In genomic region chr3:118987466-118987865, GRCh38 we compare ENCODE assay signal across 12 cellular contexts. TPM values are rescaled to one million over a fixed set of nuclear protein-coding genes. Genes with fewer than 3 reads are reported as not detected.
A peak's percentile ranks its signal among the peaks of the same experiment; 100 is the strongest.
DNase-seq lines count a peak whose midpoint lies in the region; ATAC-seq, FAIRE-seq and TF ChIP-seq lines count a peak whose summit lies in the region.
"Had no signal": no experiment of that assay in that cellular context is flagged by ENCODE, and none has a peak within 500 bp of the region (broad histone marks: within the 10 kb centered on the region; RNA-seq: fewer than 3 reads in every experiment).

No MANE protein-coding gene starts in this region.

- H3K79me2 ChIP-seq in SK-N-SH (ENCODE audit: insufficient read depth) = no peaks in the 10 kb centered on the region

- no peak for TF ChIP-seq POLR2A in gastroesophageal sphincter (IDR thresholded peaks at IDR 0.05)

- no peak for FAIRE-seq in pancreas (lab: Jason Lieb, UNC)

- H3K4me3 ChIP-seq in gastroesophageal sphincter (no peak overlapping the region), pancreas (no peak overlapping the region), SK-N-SH (ENCODE audit: low read depth in 2 of 2, low read length in 1 of 2) (no peak overlapping the region)
- H3K4me3 ChIP-seq: suprapubic skin had no signal

- H3K9me3 ChIP-seq in gastroesophageal sphincter (no peaks in the 10 kb centered on the region), pancreas (no peaks in the 10 kb centered on the region), SK-N-SH (no peaks in the 10 kb centered on the region)
- H3K9me3 ChIP-seq: suprapubic skin had no signal

- WGBS in gastroesophageal sphincter (ENCODE audit: low coverage in 1 of 2), 2 donors = 11% methylated on average over 1 to 2 of the region's 2 CpGs
- 3% methylated on average over 2 of the region's 2 CpGs for WGBS in pancreas, 2 donors
- 8% methylated on average over 2 of the region's 2 CpGs for WGBS in SK-N-SH (ENCODE audit: low lambda C conversion rate)

- no peaks in the 10 kb centered on the region for H4K20me1 ChIP-seq in SK-N-SH (ENCODE audit: insufficient read depth)

- TF ChIP-seq EP300 in gastroesophageal sphincter (IDR thresholded peaks at IDR 0.05) (no peak), SK-N-SH (IDR thresholded peaks at IDR 0.05; ENCODE audit: borderline replicate concordance in 1 of 2, low read depth in 1 of 2, low read length in 1 of 2) (no peak)

- TF ChIP-seq CTCF in gastroesophageal sphincter (IDR thresholded peaks at IDR 0.05) = no peak
- TF ChIP-seq CTCF in pancreas (IDR thresholded peaks at IDR 0.05) = no peak
- TF ChIP-seq CTCF in SK-N-SH (IDR thresholded peaks at IDR 0.05) = no peak

- H3K4me1 Mint-ChIP-seq in activated CD8-positive, alpha-beta memory T cell treated with anti-CD3 and anti-CD28 coated beads, Interleukin-2, amount 10 ng/mL, durations not matched to agents 7 days and 5 days = peaks cover 7% of the 10 kb centered on the region

- no peaks in the 10 kb centered on the region for H3K9me2 ChIP-seq in SK-N-SH

- no peak overlapping the region for H3K4me2 ChIP-seq in SK-N-SH

- H3K4me1 ChIP-seq in gastroesophageal sphincter (peaks cover 5 to 72% (median 25%) of the 10 kb centered on the region in 3 donors), pancreas (peaks cover 22 to 26% (median 23%) of the 10 kb centered on the region in 3 donors), SK-N-SH (ENCODE audit: control insufficient read depth in 1 of 2, insufficient read depth in 2 of 2, low read depth in 1 of 2, low read length in 1 of 2) (peaks cover 0 to 4% of the 10 kb centered on the region in 2 experiments; a peak in 2 of 4 replicates)
- H3K4me1 ChIP-seq: suprapubic skin had no signal

- H3K27ac Mint-ChIP-seq in activated CD8-positive, alpha-beta memory T cell treated with anti-CD3 and anti-CD28 coated beads, Interleukin-2, amount 10 ng/mL, durations not matched to agents 7 days and 5 days = no peak overlapping the region
- H3K27ac Mint-ChIP-seq: T-helper 1 cell treated with Interleukin-12 subunit alpha and Interleukin-12 subunit beta and Interleukin-4 antibody, amounts not matched to agents 30 μg/mL and 1 μg/mL, for 36 hours had no signal

- H3K27me3 Mint-ChIP-seq in activated CD8-positive, alpha-beta memory T cell treated with anti-CD3 and anti-CD28 coated beads, Interleukin-2, amount 10 ng/mL, durations not matched to agents 7 days and 5 days = peaks cover 26% of the 10 kb centered on the region

- H3K36me3 ChIP-seq in gastroesophageal sphincter (no peaks in the 10 kb centered on the region), pancreas (no peaks in the 10 kb centered on the region), SK-N-SH (replicated peaks in 1 of 2; ENCODE audit: control insufficient read depth in 1 of 2, insufficient read depth in 2 of 2, low read length in 1 of 2) (no peaks in the 10 kb centered on the region)
- H3K36me3 ChIP-seq: suprapubic skin had no signal

- H3K27ac ChIP-seq in gastroesophageal sphincter (peak overlapping the region; percentile 6 to 76 (median 66)), pancreas (peak overlapping the region in 3 of 4 donors; percentile 20 to 60 (median 42)), SK-N-SH (ENCODE audit: low read depth in 2 of 2, low read length in 1 of 2) (no peak overlapping the region)
- H3K27ac ChIP-seq: suprapubic skin had no signal

- no peak overlapping the region for H3K9ac ChIP-seq in SK-N-SH

- no peak overlapping the region for H3K4me3 Mint-ChIP-seq in activated CD8-positive, alpha-beta memory T cell treated with anti-CD3 and anti-CD28 coated beads, Interleukin-2, amount 10 ng/mL, durations not matched to agents 7 days and 5 days
- H3K4me3 Mint-ChIP-seq: T-helper 1 cell treated with Interleukin-12 subunit alpha and Interleukin-12 subunit beta and Interleukin-4 antibody, amounts not matched to agents 30 μg/mL and 1 μg/mL, for 36 hours had no signal

- intact Hi-C loops in pancreas (cut with DNase I) = no loop called here

- CTCF ChIA-PET in SK-N-SH (lab: Yijun Ruan, JAX) = interaction anchor here (0.8 to 3.0 kb wide), 2 partner anchors 47 to 103 kb away, joined by 3 to 9 read pairs; partner anchors contain the start of gene IGSF11
- CTCF ChIA-PET in activated CD8-positive, alpha-beta memory T cell treated with anti-CD3 and anti-CD28 coated beads, Interleukin-2, amount 10 ng/mL, durations not matched to agents 7 days and 5 days (lab: Charles Lee) = no interaction called here

- no peak overlapping the region for H2AFZ ChIP-seq in SK-N-SH (ENCODE audit: low read depth)

- in situ Hi-C loops in SK-MEL-5 (cut with HindIII; ENCODE audit: low pct_unique_long_range_greater_than_20kb, low sequenced_read_pairs) = no loop called here

- no peaks in the 10 kb centered on the region for H3K36me3 Mint-ChIP-seq in activated CD8-positive, alpha-beta memory T cell treated with anti-CD3 and anti-CD28 coated beads, Interleukin-2, amount 10 ng/mL, durations not matched to agents 7 days and 5 days

- H3F3A ChIP-seq in SK-N-SH (replicated peaks; ENCODE audit: insufficient read depth) = no peaks in the 10 kb centered on the region

- TF ChIP-seq RAD21 in SK-N-SH (IDR thresholded peaks at IDR 0.05; ENCODE audit: low read length) = no peak

- DNase-seq in COLO829 (ENCODE audit: low spot score) (peak; percentile 72), SK-MEL-5 (ENCODE audit: low read depth, low spot score) (peak; percentile 83), pancreas (peak; percentile 78 to 90 (median 83)), NOMO-1 treated with dmso at 0.1 percent for 144 hours (lab: John Stamatoyannopoulos, UW; ENCODE audit: unreplicated experiment) (no peak), SK-N-SH (no peak)
- no peak for DNase-seq in activated CD8-positive, alpha-beta memory T cell treated with anti-CD3 and anti-CD28 coated beads, Interleukin-2, amount 10 ng/mL, durations not matched to agents 7 days and 5 days
- DNase-seq: NCI-H345 had no signal

- no peaks in the 10 kb centered on the region for H3K9me3 Mint-ChIP-seq in activated CD8-positive, alpha-beta memory T cell treated with anti-CD3 and anti-CD28 coated beads, Interleukin-2, amount 10 ng/mL, durations not matched to agents 7 days and 5 days (ENCODE audit: low read depth)
- H3K9me3 Mint-ChIP-seq: T-helper 1 cell treated with Interleukin-12 subunit alpha and Interleukin-12 subunit beta and Interleukin-4 antibody, amounts not matched to agents 30 μg/mL and 1 μg/mL, for 36 hours had no signal

- POLR2A ChIA-PET in SK-N-SH (lab: Yijun Ruan, JAX) = no interaction called here

- peak; percentile 55 for ATAC-seq in gastroesophageal sphincter
- peak; percentile 80 to 92 (median 87) for ATAC-seq in pancreas
- ATAC-seq in GM21515 (IDR thresholded peaks at IDR 0.05; ENCODE audit: unreplicated experiment) = no peak
- ATAC-seq in activated CD8-positive, alpha-beta memory T cell treated with anti-CD3 and anti-CD28 coated beads, Interleukin-2, amount 10 ng/mL, durations not matched to agents 7 days and 5 days = no peak
- ATAC-seq: HCT116 had no signal

- H3K27me3 ChIP-seq in gastroesophageal sphincter (no peaks in the 10 kb centered on the region), pancreas (no peaks in the 10 kb centered on the region), SK-N-SH (ENCODE audit: insufficient read depth) (no peaks in the 10 kb centered on the region)
- H3K27me3 ChIP-seq: suprapubic skin had no signal

TF ChIP-seq in SK-N-SH, 30 proteins besides CTCF, POLR2A, EP300 and RAD21 (continues in another document):
- no peak for TF ChIP-seq MEF2A (IDR thresholded peaks at IDR 0.05; ENCODE audit: borderline replicate concordance, low read depth)
- TF ChIP-seq TAF1 (IDR thresholded peaks at IDR 0.05; ENCODE audit: borderline replicate concordance, low read depth, low read length) = no peak
- TF ChIP-seq, protein P1, sequence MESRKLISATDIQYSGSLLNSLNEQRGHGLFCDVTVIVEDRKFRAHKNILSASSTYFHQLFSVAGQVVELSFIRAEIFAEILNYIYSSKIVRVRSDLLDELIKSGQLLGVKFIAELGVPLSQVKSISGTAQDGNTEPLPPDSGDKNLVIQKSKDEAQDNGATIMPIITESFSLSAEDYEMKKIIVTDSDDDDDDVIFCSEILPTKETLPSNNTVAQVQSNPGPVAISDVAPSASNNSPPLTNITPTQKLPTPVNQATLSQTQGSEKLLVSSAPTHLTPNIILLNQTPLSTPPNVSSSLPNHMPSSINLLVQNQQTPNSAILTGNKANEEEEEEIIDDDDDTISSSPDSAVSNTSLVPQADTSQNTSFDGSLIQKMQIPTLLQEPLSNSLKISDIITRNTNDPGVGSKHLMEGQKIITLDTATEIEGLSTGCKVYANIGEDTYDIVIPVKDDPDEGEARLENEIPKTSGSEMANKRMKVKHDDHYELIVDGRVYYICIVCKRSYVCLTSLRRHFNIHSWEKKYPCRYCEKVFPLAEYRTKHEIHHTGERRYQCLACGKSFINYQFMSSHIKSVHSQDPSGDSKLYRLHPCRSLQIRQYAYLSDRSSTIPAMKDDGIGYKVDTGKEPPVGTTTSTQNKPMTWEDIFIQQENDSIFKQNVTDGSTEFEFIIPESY (IDR thresholded peaks at IDR 0.05; ENCODE audit: borderline replicate concordance, low read depth) = no peak
- TF ChIP-seq, protein P2, sequence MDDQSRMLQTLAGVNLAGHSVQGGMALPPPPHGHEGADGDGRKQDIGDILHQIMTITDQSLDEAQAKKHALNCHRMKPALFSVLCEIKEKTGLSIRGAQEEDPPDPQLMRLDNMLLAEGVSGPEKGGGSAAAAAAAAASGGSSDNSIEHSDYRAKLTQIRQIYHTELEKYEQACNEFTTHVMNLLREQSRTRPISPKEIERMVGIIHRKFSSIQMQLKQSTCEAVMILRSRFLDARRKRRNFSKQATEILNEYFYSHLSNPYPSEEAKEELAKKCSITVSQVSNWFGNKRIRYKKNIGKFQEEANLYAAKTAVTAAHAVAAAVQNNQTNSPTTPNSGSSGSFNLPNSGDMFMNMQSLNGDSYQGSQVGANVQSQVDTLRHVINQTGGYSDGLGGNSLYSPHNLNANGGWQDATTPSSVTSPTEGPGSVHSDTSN (IDR thresholded peaks at IDR 0.05) = no peak
- no peak for TF ChIP-seq JUND (IDR thresholded peaks at IDR 0.05)
- TF ChIP-seq NRF1 (IDR thresholded peaks at IDR 0.05; ENCODE audit: low read depth, low read length) = no peak

RNA-seq across cellular contexts. Expression of gene IGSF11, which starts 47.2 kb away (rescaled TPM):
- total RNA-seq in SK-MEL-5 (2014; rRNA removed; shearing (Covaris generic)) = 64.6 and 66.5 TPM in 2 replicates
- polyA plus RNA-seq in SK-MEL-5 (2015; cell fraction: cytosol; rRNA removed) = 61.6 and 81.2 TPM in 2 replicates
- polyA plus RNA-seq in SK-MEL-5 (2015; cell fraction: nucleus; rRNA removed) = 86.2 and 87.0 TPM in 2 replicates
- total RNA-seq in gastroesophageal sphincter (10 to 100 TPM in 1 of 4 donors, 1 to 10 TPM in 3; 2.0 to 20.2 (median 6.1) TPM), pancreas (1 to 10 TPM; 1.5 to 6.4 (median 3.3) TPM)
- polyA plus RNA-seq in pancreas (1 to 10 TPM; 2.1 to 6.2 TPM), SK-N-SH (2012; rRNA removed) (0.07 and 0.08 TPM in 2 replicates)
- 0.08 and 0.13 TPM in 2 replicates for polyA plus RNA-seq in SK-N-SH (2012; cell fraction: cytosol; rRNA removed)
- polyA plus RNA-seq in SK-N-SH (2012; cell fraction: nucleus; rRNA removed) = 0.15 and 0.27 TPM in 2 replicates
- not detected for total RNA-seq in activated CD8-positive, alpha-beta memory T cell treated with anti-CD3 and anti-CD28 coated beads, Interleukin-2, amount 10 ng/mL, durations not matched to agents 7 days and 5 days

Comparison
In these comparisons a context has a peak if more than half of its experiments do, and no peak if none do; other contexts are left out.
1. DNase-seq: peak in COLO829 (single experiment), SK-MEL-5 (single experiment) and pancreas (6 of 6); none in NOMO-1 treated with dmso at 0.1 percent for 144 hours (single experiment), SK-N-SH (single experiment) and activated CD8-positive, alpha-beta memory T cell treated with anti-CD3 and anti-CD28 coated beads, Interleukin-2, amount 10 ng/mL, durations not matched to agents 7 days and 5 days (single experiment).
2. ATAC-seq: peak in gastroesophageal sphincter (single experiment) and pancreas (4 of 4); none in GM21515 (single experiment) and activated CD8-positive, alpha-beta memory T cell treated with anti-CD3 and anti-CD28 coated beads, Interleukin-2, amount 10 ng/mL, durations not matched to agents 7 days and 5 days (single experiment).
3. H3K27ac ChIP-seq: peak in gastroesophageal sphincter (4 of 4) and pancreas (3 of 4); none in SK-N-SH (0 of 2).